In the genomic region with DNA sequence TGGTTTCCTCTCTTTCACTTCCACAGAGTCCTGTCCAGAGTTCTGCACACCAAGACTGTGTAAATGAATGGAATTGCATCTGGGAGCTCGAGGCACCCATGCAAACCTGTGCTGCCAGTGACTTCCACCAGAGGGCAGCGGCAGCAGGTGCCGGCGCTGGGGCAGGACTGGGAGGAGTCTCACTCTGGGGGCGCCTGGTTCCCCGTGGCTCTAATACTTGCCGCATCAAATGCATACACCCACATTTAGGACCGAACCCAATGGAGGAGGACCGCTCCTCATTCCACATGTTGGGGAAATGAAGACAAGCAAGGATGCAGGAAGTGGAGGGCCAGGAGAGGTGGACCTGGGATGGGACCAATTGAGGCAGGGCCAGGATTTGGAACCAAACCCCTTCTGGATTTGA, we compare ENCODE assay signal across 8 cellular contexts. TPM values are rescaled to one million over a fixed set of nuclear protein-coding genes. Genes with fewer than 3 reads are reported as not detected.
DNase-seq lines count a peak whose midpoint lies in the region; ATAC-seq and TF ChIP-seq lines count a peak whose summit lies in the region.

No MANE protein-coding gene starts in this region.

- in situ Hi-C loops in GM23248 (cut with MboI), result no loop called here

- H3F3A ChIP-seq in GM23248 (ENCODE audit: insufficient read depth), result no peaks in the 10 kb centered on the region
- H3F3A ChIP-seq in PC-3 (ENCODE audit: low read length, unreplicated experiment), result no peaks in the 10 kb centered on the region

- H3K9me2 ChIP-seq in GM23248 (ENCODE audit: insufficient read depth) (no peaks in the 10 kb centered on the region), PC-3 (replicated peaks; ENCODE audit: low read length) (no peaks in the 10 kb centered on the region)

- DNase-seq in GM23248 (peak; percentile 69), PC-3 (peak; percentile 75), activated T-helper 1 cell treated with Interleukin-2 at 50 U/mL for 16 hours (ENCODE audit: low read depth) (peak; percentile 69), foreskin keratinocyte (no peak), retina (peak; percentile 52), NCI-H524 treated with DMSO at 0.1 percent for 48 hours (lab: John Stamatoyannopoulos, UW) (no peak)

- H3K27ac ChIP-seq in BLaER1 (no peak overlapping the region), GM23248 (no peak overlapping the region), PC-3 (ENCODE audit: low read length) (no peak overlapping the region), foreskin keratinocyte (no peak overlapping the region)

- peak; percentile 96 for TF ChIP-seq CTCF in PC-3 (conservative IDR thresholded peaks at IDR 0.05; ENCODE audit: low read depth, low read length)
- peak; percentile 83 for TF ChIP-seq CTCF in foreskin keratinocyte (conservative IDR thresholded peaks at IDR 0.05)

- H3K27me3 ChIP-seq in BLaER1 (peaks cover 25% of the 10 kb centered on the region), GM23248 (replicated peaks; ENCODE audit: insufficient read depth) (peaks cover 44% of the 10 kb centered on the region), PC-3 (ENCODE audit: low read length) (peaks cover 38% of the 10 kb centered on the region), foreskin keratinocyte (peaks cover 6% of the 10 kb centered on the region)

- POLR2A ChIA-PET in PC-3 (lab: Charles Lee; ENCODE audit: unreplicated experiment), result interaction anchor here (0.6 kb wide), 1 partner anchor 16 kb away, joined by 3 read pairs; no protein-coding TSS in a partner anchor

- BruUV-seq in PC-3 (replicated peaks; lab: Mats Ljungman, UMichigan), result no TSS peak

- intact Hi-C loops in PC-3 (cut with micrococcal nuclease), result loop anchor here (1.0 kb wide), 3 partner anchors 159 to 217 kb away; no protein-coding TSS in a partner anchor

- H3K36me3 ChIP-seq in BLaER1 (no peaks in the 10 kb centered on the region), GM23248 (ENCODE audit: low read depth) (no peaks in the 10 kb centered on the region), PC-3 (ENCODE audit: low read depth, low read length) (no peaks in the 10 kb centered on the region)

- H3K4me3 ChIP-seq in BLaER1 (no peak overlapping the region), GM23248 (no peak overlapping the region), PC-3 (ENCODE audit: low read length) (no peak overlapping the region)

- H3K9me3 ChIP-seq in BLaER1 (peaks cover 6% of the 10 kb centered on the region; the same call in 1 of the 2 replicates), GM23248 (ENCODE audit: low read depth) (no peaks in the 10 kb centered on the region), PC-3 (ENCODE audit: low read length) (no peaks in the 10 kb centered on the region)

- H4K20me1 ChIP-seq in BLaER1, result no peaks in the 10 kb centered on the region
- no peaks in the 10 kb centered on the region for H4K20me1 ChIP-seq in GM23248 (ENCODE audit: insufficient read depth)
- no peaks in the 10 kb centered on the region for H4K20me1 ChIP-seq in PC-3 (ENCODE audit: low read length)

- 18 to 29% methylated on average over 9 of the region's 9 CpGs for WGBS in GM23248 (ENCODE audit: low coverage in 1 of 2, low lambda C conversion rate in 2 of 2, missing lambda C conversion rate in 2 of 2), 2 experiments

- peak; percentile 89 for ATAC-seq in PC-3
- ATAC-seq in foreskin keratinocyte, result peak; percentile 83
- no peak for ATAC-seq in HG03039 (IDR thresholded peaks at IDR 0.05; ENCODE audit: unreplicated experiment)

- H3K4me1 ChIP-seq in BLaER1 (peaks cover 45% of the 10 kb centered on the region), GM23248 (ENCODE audit: insufficient read depth) (no peaks in the 10 kb centered on the region), PC-3 (ENCODE audit: insufficient read depth, low read length) (no peaks in the 10 kb centered on the region), foreskin keratinocyte (no peaks in the 10 kb centered on the region)

- H2AFZ ChIP-seq in GM23248, result no peak overlapping the region
- H2AFZ ChIP-seq in PC-3 (ENCODE audit: low read length), result 0 out of 2 replicates have a peak overlapping the region, but pooled peaks have one; percentile 11

- CTCF ChIA-PET in PC-3 (lab: Charles Lee), result interaction anchor here (1.0 kb wide), 1 partner anchor 55 kb away, joined by 4 read pairs; no protein-coding TSS in a partner anchor

- peak overlapping the region; percentile 80 for H3K4me2 ChIP-seq in BLaER1
- H3K4me2 ChIP-seq in GM23248 (ENCODE audit: unreplicated experiment), result no peak overlapping the region
- H3K4me2 ChIP-seq in PC-3 (ENCODE audit: low read length), result no peak overlapping the region

- no peaks in the 10 kb centered on the region for H3K79me2 ChIP-seq in GM23248 (ENCODE audit: insufficient read depth)
- H3K79me2 ChIP-seq in PC-3 (ENCODE audit: low read length), result no peaks in the 10 kb centered on the region

- H3K9ac ChIP-seq in BLaER1, result no peak overlapping the region
- no peak overlapping the region for H3K9ac ChIP-seq in GM23248
- no peak overlapping the region for H3K9ac ChIP-seq in PC-3 (ENCODE audit: low read length)

RNA-seq across cellular contexts. Expression of a gene that starts 1.1 kb away (rescaled TPM):
- total RNA-seq in GM23248 (2014; rRNA removed; shearing (Covaris generic)), result not detected in 2 replicates
- polyA plus RNA-seq in GM23248 (2016; fragmentation: Nextera tagmentation; extraction: Ambion mirVana), result not detected in 2 replicates
- total RNA-seq in PC-3 (2014; rRNA removed), result not detected in 2 replicates
- total RNA-seq in foreskin keratinocyte, result 0.14 and 0.18 TPM in 2 replicates
- 0.07 and 0.16 TPM in 2 replicates for polyA plus RNA-seq in foreskin keratinocyte

RNA-seq across cellular contexts. Expression of a gene that starts 18.4 kb away (rescaled TPM):
- total RNA-seq in GM23248 (2014; rRNA removed; shearing (Covaris generic)), result 0.51 and 2.2 TPM in 2 replicates
- polyA plus RNA-seq in GM23248 (2016; fragmentation: Nextera tagmentation; extraction: Ambion mirVana) (1.1 and 1.5 TPM in 2 replicates), foreskin keratinocyte (2.4 and 10.3 TPM in 2 replicates)
- total RNA-seq in PC-3 (2014; rRNA removed) (not detected in 2 replicates), foreskin keratinocyte (2.6 and 7.5 TPM in 2 replicates)

RNA-seq across cellular contexts. Expression of a gene that starts 46.1 kb away (rescaled TPM):
- total RNA-seq in GM23248 (2014; rRNA removed; shearing (Covaris generic)), result 27.2 and 28.2 TPM in 2 replicates
- polyA plus RNA-seq in GM23248 (2016; fragmentation: Nextera tagmentation; extraction: Ambion mirVana) (10.1 and 12.2 TPM in 2 replicates), foreskin keratinocyte (73.2 and 93.9 TPM in 2 replicates)
- total RNA-seq in PC-3 (2014; rRNA removed) (84.2 and 88.1 TPM in 2 replicates), foreskin keratinocyte (79.5 and 103 TPM in 2 replicates)

RNA-seq across cellular contexts. Expression of a gene that starts 56.4 kb away (rescaled TPM):
- 27.2 and 35.9 TPM in 2 replicates for total RNA-seq in GM23248 (2014; rRNA removed; shearing (Covaris generic))
- 95.2 and 97.9 TPM in 2 replicates for polyA plus RNA-seq in GM23248 (2016; fragmentation: Nextera tagmentation; extraction: Ambion mirVana)
- total RNA-seq in PC-3 (2014; rRNA removed), result 165 and 202 TPM in 2 replicates
- 61.9 and 67.3 TPM in 2 replicates for total RNA-seq in foreskin keratinocyte
- 71.2 and 75.8 TPM in 2 replicates for polyA plus RNA-seq in foreskin keratinocyte

Comparison
In these comparisons a context has a peak if more than half of its experiments do, and no peak if none do; other contexts are left out.
1. DNase-seq: peak in GM23248 (single experiment), PC-3 (single experiment), activated T-helper 1 cell treated with Interleukin-2 at 50 U/mL for 16 hours (single experiment) and retina (single experiment); none in foreskin keratinocyte (0 of 2) and NCI-H524 treated with DMSO at 0.1 percent for 48 hours (single experiment).